In genomic region chr1:77010937-77011336, GRCh38 we compare ENCODE assay signal across 18 cellular contexts.
DNase-seq lines count a peak whose midpoint lies in the region; TF ChIP-seq lines count a peak whose summit lies in the region.
"Had no signal": no experiment of that assay in that cellular context is flagged by ENCODE, and none has a peak within 500 bp of the region (broad histone marks: within the 10 kb centered on the region; RNA-seq: fewer than 3 reads in every experiment).

No MANE protein-coding gene starts in this region.

- H3K9me3 ChIP-seq in endodermal cell (ENCODE audit: control insufficient read depth, low read length) (no peaks in the 10 kb centered on the region), OCI-LY7 (ENCODE audit: low read length) (no peaks in the 10 kb centered on the region)
- H3K9me3 ChIP-seq: SJCRH30 had no signal

- TF ChIP-seq CTCF in endodermal cell (conservative IDR thresholded peaks at IDR 0.05) (no peak), OCI-LY7 (conservative IDR thresholded peaks at IDR 0.05; ENCODE audit: low read length) (no peak)

- POLR2A ChIA-PET in OCI-LY7 (lab: Charles Lee), result no interaction called here

- H3K9me3 Mint-ChIP-seq in endodermal cell, result no peaks in the 10 kb centered on the region

- H3K4me2 ChIP-seq in OCI-LY7 (ENCODE audit: low read length), result no peak overlapping the region

- H3K9ac ChIP-seq in endodermal cell (ENCODE audit: extremely low read depth, low read length, poor library complexity, severe bottlenecking), result no peak overlapping the region

- H3K79me2 ChIP-seq in OCI-LY7 (ENCODE audit: insufficient read depth, low read depth, low read length), result no peaks in the 10 kb centered on the region

- no peaks in the 10 kb centered on the region for H4K20me1 ChIP-seq in OCI-LY7 (ENCODE audit: insufficient read depth, low read length)

- CTCF ChIA-PET in OCI-LY7 (lab: Charles Lee; ENCODE audit: unreplicated experiment), result no interaction called here

- BruUV-seq in OCI-LY7 (replicated peaks; lab: Mats Ljungman, UMichigan), result no TSS peak

- no peaks in the 10 kb centered on the region for H3K27me3 ChIP-seq in endodermal cell (ENCODE audit: control insufficient read depth, insufficient read depth, low read length, poor library complexity, severe bottlenecking)
- H3K27me3 ChIP-seq: SJCRH30 had no signal

- 61 to 77% methylated on average over 7 to 8 of the region's 8 CpGs for WGBS in endodermal cell (ENCODE audit: insufficient coverage in 1 of 2, insufficient read length in 1 of 2), 2 experiments

- H3K9me2 ChIP-seq in OCI-LY7 (ENCODE audit: insufficient read depth, low read length), result no peaks in the 10 kb centered on the region

- H3K27ac Mint-ChIP-seq in endodermal cell, result peak overlapping the region; percentile 66
- H3K27ac Mint-ChIP-seq: CD14-positive monocyte had no signal

- peaks cover 20% of the 10 kb centered on the region for H3K4me1 Mint-ChIP-seq in endodermal cell
- H3K4me1 Mint-ChIP-seq: CD14-positive monocyte had no signal

- H3K27ac ChIP-seq in endodermal cell (ENCODE audit: low read depth, low read length), result no peak overlapping the region
- H3K27ac ChIP-seq in OCI-LY7 (ENCODE audit: low read depth, low read length, poor library complexity, severe bottlenecking), result no peak overlapping the region
- H3K27ac ChIP-seq: SJCRH30 had no signal

- peaks cover 2% of the 10 kb centered on the region for H3K36me3 Mint-ChIP-seq in endodermal cell (ENCODE audit: low read depth)
- H3K36me3 Mint-ChIP-seq: CD14-positive monocyte had no signal

- no peak overlapping the region for H3K4me3 ChIP-seq in endodermal cell (ENCODE audit: low read length)
- no peak overlapping the region for H3K4me3 ChIP-seq in OCI-LY7 (ENCODE audit: low read depth, low read length, poor library complexity, severe bottlenecking)
- H3K4me3 ChIP-seq: SJCRH30 had no signal

- H2AFZ ChIP-seq in OCI-LY7 (ENCODE audit: low read length), result no peak overlapping the region

- no peaks in the 10 kb centered on the region for H3K36me3 ChIP-seq in endodermal cell (ENCODE audit: control insufficient read depth, insufficient read depth, low read length)
- no peaks in the 10 kb centered on the region for H3K36me3 ChIP-seq in OCI-LY7 (ENCODE audit: insufficient read depth, low read length)
- H3K36me3 ChIP-seq: SJCRH30 had no signal

- H3K4me3 Mint-ChIP-seq in endodermal cell, result no peak overlapping the region
- H3K4me3 Mint-ChIP-seq: CD14-positive monocyte had no signal

- no peaks in the 10 kb centered on the region for H3K27me3 Mint-ChIP-seq in endodermal cell (ENCODE audit: insufficient read depth)

- H3K4me1 ChIP-seq in endodermal cell (ENCODE audit: control insufficient read depth, insufficient read depth, low read length) (no peaks in the 10 kb centered on the region), OCI-LY7 (ENCODE audit: insufficient read depth, low read length, poor library complexity, severe bottlenecking) (no peaks in the 10 kb centered on the region)

- DNase-seq in NCI-H748 (lab: John Stamatoyannopoulos, UW; ENCODE audit: unreplicated experiment) (peak; percentile 33), NCI-H748 treated with DMSO at 0.1 percent for 48 hours (lab: John Stamatoyannopoulos, UW) (no peak), NCI-H69 (lab: John Stamatoyannopoulos, UW) (peak; percentile 43), endodermal cell (peak; percentile 58), retina (peak; percentile 62), NCI-H774 (lab: John Stamatoyannopoulos, UW) (no peak), OCI-LY7 (ENCODE audit: low spot score) (no peak), NOMO-1 (lab: John Stamatoyannopoulos, UW; ENCODE audit: unreplicated experiment in 2 of 2) (no peak)
- DNase-seq: 8988T, GF-D8, GOT3, MM.1S, NCI-H1092, NCI-H1436 treated with DMSO at 0.1 percent for 48 hours, NCI-H2029, NCI-H524, SJCRH30 had no signal

- intact Hi-C loops in OCI-LY7 (cut with micrococcal nuclease; ENCODE audit: unreplicated experiment), result no loop called here

Comparison
In these comparisons a context has a peak if more than half of its experiments do, and no peak if none do; other contexts are left out.
1. DNase-seq: peak in NCI-H748 (single experiment), NCI-H69 (single experiment), endodermal cell (single experiment) and retina (single experiment); none in NCI-H748 treated with DMSO at 0.1 percent for 48 hours (single experiment), NCI-H774 (single experiment), OCI-LY7 (single experiment) and NOMO-1 (0 of 2).